Comparison of ENCODE assay signal across 8 cellular contexts in the genomic region with DNA sequence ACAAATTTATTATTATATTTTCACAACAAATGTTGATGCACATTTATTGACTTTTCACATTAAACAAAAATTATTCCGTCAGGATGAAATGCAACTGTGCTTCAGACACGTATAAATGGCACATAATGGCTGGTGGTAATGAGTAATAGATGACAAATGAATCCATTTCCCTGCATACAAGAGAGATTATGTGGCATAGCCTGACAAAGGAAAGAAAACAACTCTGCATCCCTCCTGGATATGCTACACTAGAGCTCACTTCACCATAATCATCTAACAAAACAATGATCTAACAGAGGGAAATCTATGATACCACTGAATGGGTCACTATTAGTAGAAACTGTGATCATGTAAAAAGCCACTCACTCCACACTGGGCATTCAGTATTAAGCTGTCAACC.
"Had no signal": no experiment of that assay in that cellular context is flagged by ENCODE, and none has a peak within 500 bp of the region (broad histone marks: within the 10 kb centered on the region; RNA-seq: fewer than 3 reads in every experiment).

No MANE protein-coding gene starts in this region.

- H3K27ac ChIP-seq: cardiac muscle cell, thyroid gland, vagina had no signal

- H3K27me3 ChIP-seq: cardiac muscle cell, thyroid gland, vagina had no signal

- H3K4me1 ChIP-seq: vagina had no signal

- DNase-seq: activated effector memory CD4-positive, alpha-beta T cell treated with Interleukin-2 at 50 U/mL for 16 hours; thyroid gland had no signal

- FAIRE-seq: frontal cortex, keratinocyte had no signal

- ATAC-seq: stimulated activated effector memory CD8-positive, alpha-beta T cell treated with anti-CD3 and anti-CD28 coated beads, Interleukin-12 subunit alpha, Interleukin-12 subunit beta, amount 100 ng/mL, for 72 hours had no signal

- H3K36me3 ChIP-seq: cardiac muscle cell, thyroid gland, vagina had no signal

- H3K4me3 ChIP-seq: cardiac muscle cell, smooth muscle cell, thyroid gland, vagina had no signal

- H3K9me3 ChIP-seq: thyroid gland, vagina had no signal
